In genomic region chr10:119216137-119216536, GRCh38 we compare ENCODE assay signal across 17 cellular contexts.
"Had no signal": no experiment of that assay in that cellular context is flagged by ENCODE, and none has a peak within 500 bp of the region (broad histone marks: within the 10 kb centered on the region; RNA-seq: fewer than 3 reads in every experiment).

No MANE protein-coding gene starts in this region.

- ATAC-seq: activated CD8-positive, alpha-beta T cell treated with anti-CD3 and anti-CD28 coated beads for 36 hours; esophagus mucosa; gastroesophageal sphincter; heart right ventricle; stimulated activated naive CD8-positive, alpha-beta T cell treated with anti-CD3 and anti-CD28 coated beads, Interleukin-15, Interleukin-2, amounts not matched to agents 100 U/mL and 50 U/mL, for 24 hours; T-cell had no signal

- H3K9me3 ChIP-seq: gastroesophageal sphincter, heart right ventricle, tibial nerve had no signal

- DNase-seq: activated B cell treated with CpG ODN at 0.5 μM for 24 hours; activated CD4-positive, alpha-beta T cell treated with anti-CD3 and anti-CD28 coated beads for 4 hours; activated CD8-positive, alpha-beta T cell treated with anti-CD3 and anti-CD28 coated beads for 36 hours; activated naive CD4-positive, alpha-beta T cell treated with Interleukin-2 at 50 U/mL for 16 hours; activated T-cell treated with anti-CD3 and anti-CD28 coated beads, Interleukin-2, amount 50 U/mL, for 24 hours; cerebellar nuclear complex; effector CD4-positive, alpha-beta T cell; heart right ventricle; retina; stimulated activated naive CD8-positive, alpha-beta T cell treated with anti-CD3 and anti-CD28 coated beads, Interleukin-15, Interleukin-2, amounts not matched to agents 100 U/mL and 50 U/mL, for 24 hours; substantia nigra; T-cell had no signal

- H3K36me3 ChIP-seq: gastroesophageal sphincter, tibial nerve had no signal

- H3K4me3 ChIP-seq: gastroesophageal sphincter, heart right ventricle, SK-N-MC, skin epidermis, tibial nerve had no signal

- H3K27ac ChIP-seq: SK-N-MC, skin epidermis had no signal

- H3K27me3 ChIP-seq: gastroesophageal sphincter, heart right ventricle, tibial nerve had no signal
